Comparison of ENCODE assay signal across 21 cellular contexts in genomic region chr11:24714601-24715000, GRCh38.
"Had no signal": no experiment of that assay in that cellular context is flagged by ENCODE, and none has a peak within 500 bp of the region (broad histone marks: within the 10 kb centered on the region; RNA-seq: fewer than 3 reads in every experiment).

No MANE protein-coding gene starts in this region.

- ATAC-seq: effector memory CD8-positive, alpha-beta T cell; esophagus mucosa; foreskin keratinocyte; gastrocnemius medialis; gastroesophageal sphincter; heart left ventricle; heart right ventricle had no signal

- DNase-seq: colonic mucosa; cortex of kidney; dermis blood vessel endothelial cell; dorsolateral prefrontal cortex; effector CD4-positive, alpha-beta T cell; effector CD8-positive, alpha-beta T cell; effector memory CD4-positive, alpha-beta T cell; effector memory CD8-positive, alpha-beta T cell; endodermal cell; erythroblast; esophagus squamous epithelium; foreskin fibroblast; foreskin keratinocyte; foreskin melanocyte; gastrocnemius medialis; glutamatergic neuron; head of caudate nucleus; heart left ventricle; heart right ventricle had no signal
